In the genomic region with DNA sequence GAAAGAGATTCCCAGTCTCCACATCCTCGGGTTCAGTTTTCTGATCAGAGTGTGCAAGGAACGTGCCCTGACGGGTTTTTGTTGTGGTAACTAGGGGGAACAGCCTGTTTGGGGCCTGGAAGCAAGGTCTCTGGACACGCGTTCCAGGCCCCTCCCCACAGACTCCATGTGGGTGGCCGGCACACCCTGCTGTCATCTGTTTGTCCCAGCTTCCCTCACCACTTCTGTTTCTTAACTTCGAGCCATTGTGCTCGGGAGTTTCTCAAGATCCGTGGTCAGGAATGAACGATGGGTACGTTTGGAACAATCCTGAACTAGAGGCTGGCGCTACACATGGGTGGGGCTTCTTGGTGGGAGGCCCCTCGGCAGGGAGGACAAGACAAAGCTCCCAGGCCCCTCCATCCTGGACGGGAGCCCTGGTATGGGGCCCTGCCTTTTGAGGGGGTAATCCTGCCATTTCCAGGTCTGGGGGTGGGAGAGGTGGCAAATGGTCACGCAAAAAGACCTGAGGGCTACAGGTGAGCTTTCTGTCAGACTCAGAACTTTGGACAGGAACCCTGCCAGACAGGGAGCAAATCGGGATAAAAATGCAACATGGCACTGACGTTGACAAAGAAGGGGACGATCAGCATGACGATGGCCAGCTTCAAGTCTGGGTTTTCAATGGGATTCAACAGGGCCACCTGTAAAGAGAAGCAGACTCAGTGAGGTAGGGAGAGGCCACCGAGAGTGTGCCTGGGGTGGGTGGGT, we compare ENCODE assay signal across 20 cellular contexts. TPM values are rescaled to one million over a fixed set of nuclear protein-coding genes. Genes with fewer than 3 reads are reported as not detected.
DNase-seq lines count a peak whose midpoint lies in the region; ATAC-seq and TF ChIP-seq lines count a peak whose summit lies in the region.
"Had no signal": no experiment of that assay in that cellular context is flagged by ENCODE, and none has a peak within 500 bp of the region (broad histone marks: within the 10 kb centered on the region; RNA-seq: fewer than 3 reads in every experiment).

No MANE protein-coding gene starts in this region.

- no peak for TF ChIP-seq CTCF in left ventricle myocardium inferior (IDR thresholded peaks at IDR 0.05; ENCODE audit: borderline replicate concordance)
- TF ChIP-seq CTCF in esophagus squamous epithelium (IDR thresholded peaks at IDR 0.05) = no peak
- no peak for TF ChIP-seq CTCF in gastrocnemius medialis (IDR thresholded peaks at IDR 0.05 in 4 of 5, conservative IDR thresholded peaks at IDR 0.05 in 1 of 5)

- TF ChIP-seq POLR2A in esophagus squamous epithelium (IDR thresholded peaks at IDR 0.05) (no peak), gastrocnemius medialis (IDR thresholded peaks at IDR 0.05) (peak; percentile 36 to 49)

- 75 to 78% methylated on average over 5 to 13 of the region's 20 CpGs for WGBS in esophagus squamous epithelium, 2 donors

- in situ Hi-C loops in gastrocnemius medialis (cut with MboI; ENCODE audit: low sequenced_read_pairs in 4 of 4) = no loop called here

- intact Hi-C loops in left ventricle myocardium inferior (cut with micrococcal nuclease) (no loop called here), Right ventricle myocardium inferior (cut with DNase I) (no loop called here), esophagus squamous epithelium (cut with DNase I) (no loop called here), gastrocnemius medialis (cut with DNase I; ENCODE audit: low total_unique reads) (loop anchor here (2.0 to 10.0 kb wide), 4 partner anchors 388 to 894 kb away; a partner anchor contains a TSS)

- H3K4me1 ChIP-seq in left ventricle myocardium inferior = peaks cover 56% of the 10 kb centered on the region
- H3K4me1 ChIP-seq in esophagus squamous epithelium = peaks cover 0 to 58% (median 34%) of the 10 kb centered on the region in 3 donors
- peaks cover 93% of the 10 kb centered on the region in 2 donors for H3K4me1 ChIP-seq in gastrocnemius medialis

- no peaks in the 10 kb centered on the region for H3K27me3 ChIP-seq in left ventricle myocardium inferior (ENCODE audit: low read depth)
- no peaks in the 10 kb centered on the region for H3K27me3 ChIP-seq in esophagus squamous epithelium
- no peaks in the 10 kb centered on the region for H3K27me3 ChIP-seq in gastrocnemius medialis
- H3K27me3 ChIP-seq: brain microvascular endothelial cell, transverse colon had no signal

- H3K9me3 ChIP-seq in left ventricle myocardium inferior (replicated peaks) = no peaks in the 10 kb centered on the region
- no peaks in the 10 kb centered on the region for H3K9me3 ChIP-seq in esophagus squamous epithelium
- H3K9me3 ChIP-seq in gastrocnemius medialis = no peaks in the 10 kb centered on the region
- H3K9me3 ChIP-seq: transverse colon had no signal

- no peak for ATAC-seq in Right ventricle myocardium inferior
- ATAC-seq in gastrocnemius medialis = no peak
- ATAC-seq in GM21381 (IDR thresholded peaks at IDR 0.05; ENCODE audit: unreplicated experiment) = no peak
- ATAC-seq: activated T-cell treated with anti-CD3 and anti-CD28 coated beads, Interleukin-2, amount 50 U/mL, for 4 hours; T-cell had no signal

- H3K36me3 ChIP-seq in left ventricle myocardium inferior (peaks cover 38% of the 10 kb centered on the region), esophagus squamous epithelium (peaks cover 0 to 54% (median 0%) of the 10 kb centered on the region in 3 donors), gastrocnemius medialis (no peaks in the 10 kb centered on the region)
- H3K36me3 ChIP-seq: brain microvascular endothelial cell, transverse colon had no signal

- no peak overlapping the region for H3K4me3 ChIP-seq in left ventricle myocardium inferior
- H3K4me3 ChIP-seq in esophagus squamous epithelium = no peak overlapping the region
- no peak overlapping the region for H3K4me3 ChIP-seq in gastrocnemius medialis
- H3K4me3 ChIP-seq: transverse colon had no signal

- peak overlapping the region; percentile 86 for H3K27ac ChIP-seq in left ventricle myocardium inferior (replicated peaks)
- H3K27ac ChIP-seq in esophagus squamous epithelium = peak overlapping the region; percentile 46 to 92 (median 78)
- H3K27ac ChIP-seq in gastrocnemius medialis = peak overlapping the region; percentile 96 to 98 (median 97)
- H3K27ac ChIP-seq: brain microvascular endothelial cell had no signal

- DNase-seq in left ventricle myocardium inferior (no peak), Right ventricle myocardium inferior (ENCODE audit: missing footprints) (no peak), esophagus squamous epithelium (lab: John Stamatoyannopoulos, UW) (no peak), gastrocnemius medialis (peak in 1 of 2 donors; percentile 63), SW480 (ENCODE audit: low spot score) (no peak), occipital lobe (lab: John Stamatoyannopoulos, UW) (no peak), hypothalamus (lab: John Stamatoyannopoulos, UW) (no peak)
- DNase-seq: ACHN; activated T-cell treated with anti-CD3 and anti-CD28 coated beads, Interleukin-2, amount 50 U/mL, for 4 hours; brain microvascular endothelial cell; CD8-positive, alpha-beta memory T cell; HCEC 1CT; islet precursor cell; NCI-H1694; RPMI8226; stimulated activated CD4-positive, alpha-beta T cell treated with anti-CD3 and anti-CD28 coated beads, Interleukin-4, amount 100 ng/mL, for 24 hours; T-cell; transverse colon had no signal

RNA-seq across cellular contexts. Expression of a gene that starts 8.5 kb away (rescaled TPM):
- total RNA-seq in left ventricle myocardium inferior (32.7 TPM), Right ventricle myocardium inferior (26.5 TPM), esophagus squamous epithelium (10 to 100 TPM in 1 of 4 donors, 1 to 10 TPM in 2, not detected in 1; 4.2 to 15.7 (median 5.7) TPM), gastrocnemius medialis (1,000 to 10,000 TPM in 1 of 4 donors, 100 to 1,000 TPM in 3; 218 to 2,149 (median 412) TPM), occipital lobe (not detected)
- total RNA-seq: HT-29 had no signal

RNA-seq across cellular contexts. Expression of a gene that starts 12.8 kb away (rescaled TPM):
- 5.0 TPM for total RNA-seq in left ventricle myocardium inferior
- 5.0 TPM for total RNA-seq in Right ventricle myocardium inferior
- 1 to 10 TPM in 3 of 4 donors, under 1 TPM in 1; 0.22 to 2.3 (median 1.5) TPM for total RNA-seq in esophagus squamous epithelium
- 10 to 100 TPM in 3 of 4 donors, 1 to 10 TPM in 1; 3.5 to 20.4 (median 12.7) TPM for total RNA-seq in gastrocnemius medialis
- 2.8 TPM for total RNA-seq in occipital lobe
- total RNA-seq: HT-29 had no signal

RNA-seq across cellular contexts. Expression of a gene that starts 48.7 kb away (rescaled TPM):
- total RNA-seq in left ventricle myocardium inferior (0.55 TPM), Right ventricle myocardium inferior (0.43 TPM), esophagus squamous epithelium (1 to 10 TPM in 2 of 4 donors, under 1 TPM in 1, not detected in 1; 0.26 to 3.7 (median 1.3) TPM), gastrocnemius medialis (1 to 10 TPM in 2 of 4 donors, under 1 TPM in 2; 0.66 to 3.1 (median 1.5) TPM), occipital lobe (0.16 TPM)
- total RNA-seq: CD8-positive, alpha-beta memory T cell; HT-29 had no signal

RNA-seq across cellular contexts. Expression of a gene that starts 54.1 kb away (rescaled TPM):
- total RNA-seq in left ventricle myocardium inferior = 6.3 TPM
- total RNA-seq in Right ventricle myocardium inferior = 9.0 TPM
- 10 to 100 TPM in 3 of 4 donors, 1 to 10 TPM in 1; 7.0 to 14.7 (median 12.4) TPM for total RNA-seq in esophagus squamous epithelium
- 10 to 100 TPM; 20.6 to 64.6 (median 27.8) TPM for total RNA-seq in gastrocnemius medialis
- 9.2 TPM for total RNA-seq in occipital lobe

Comparison
In these comparisons a context has a peak if more than half of its experiments do, and no peak if none do; other contexts are left out.
1. POLR2A ChIP-seq: peak in gastrocnemius medialis (2 of 2); none in esophagus squamous epithelium (0 of 4).
2. Peak in every context shown above with its lines, with median percentiles within 50 percentile points of each other: H3K27ac ChIP-seq.